In genomic region chrX:103845165-103845653, GRCh38 we compare ENCODE assay signal across 8 cellular contexts. TPM values are rescaled to one million over a fixed set of nuclear protein-coding genes. Genes with fewer than 3 reads are reported as not detected.
A peak's percentile ranks its signal among the peaks of the same experiment; 100 is the strongest.
DNase-seq lines count a peak whose midpoint lies in the region; ATAC-seq, FAIRE-seq and TF ChIP-seq lines count a peak whose summit lies in the region.

No MANE protein-coding gene starts in this region.

- peak; percentile 90 for ATAC-seq in HG02885 (IDR thresholded peaks at IDR 0.05; ENCODE audit: poor library complexity, unreplicated experiment)
- ATAC-seq in stimulated activated naive CD8-positive, alpha-beta T cell treated with anti-CD3 and anti-CD28 coated beads, Interleukin-15, amount 100 ng/mL, for 72 hours: peak; percentile 69

- no peaks in the 10 kb centered on the region for H3K4me1 ChIP-seq in endocrine pancreas (ENCODE audit: control insufficient read depth, insufficient read depth, low read length)

- TF ChIP-seq POLR2A in GM12892 (IDR thresholded peaks at IDR 0.05; ENCODE audit: low read depth, low read length): no peak

- no peaks in the 10 kb centered on the region for H3K9me3 ChIP-seq in endocrine pancreas (ENCODE audit: control insufficient read depth, low read length)

- no peaks in the 10 kb centered on the region for H3K9me3 Mint-ChIP-seq in activated CD4-positive, alpha-beta T cell treated with anti-CD3 and anti-CD28 coated beads, Interleukin-2, amount 10 ng/mL, durations not matched to agents 7 days and 5 days
- peaks cover 9% of the 10 kb centered on the region for H3K9me3 Mint-ChIP-seq in mesothelial cell of epicardium
- H3K9me3 Mint-ChIP-seq in stimulated activated naive CD8-positive, alpha-beta T cell treated with anti-CD3 and anti-CD28 coated beads, Interleukin-15, amount 100 ng/mL, for 72 hours: no peaks in the 10 kb centered on the region

- DNase-seq in AG08396 (ENCODE audit: low spot score) (peak; percentile 76), GM12892 (ENCODE audit: insufficient read length) (no peak), NCI-H1930 (lab: John Stamatoyannopoulos, UW) (peak; percentile 5 to 6), mesothelial cell of epicardium (ENCODE audit: low spot score in 2 of 2, unreplicated experiment in 2 of 2) (peak in 1 of 2 experiments; percentile 48)
- peak; percentile 51 for DNase-seq in activated CD4-positive, alpha-beta T cell treated with anti-CD3 and anti-CD28 coated beads, Interleukin-2, amount 10 ng/mL, durations not matched to agents 7 days and 5 days
- peak; percentile 7 to 35 for DNase-seq in stimulated activated naive CD8-positive, alpha-beta T cell treated with anti-CD3 and anti-CD28 coated beads, Interleukin-15, amount 100 ng/mL, for 72 hours

- no peak overlapping the region for H3K27ac Mint-ChIP-seq in activated CD4-positive, alpha-beta T cell treated with anti-CD3 and anti-CD28 coated beads, Interleukin-2, amount 10 ng/mL, durations not matched to agents 7 days and 5 days
- no peak overlapping the region for H3K27ac Mint-ChIP-seq in mesothelial cell of epicardium
- H3K27ac Mint-ChIP-seq in stimulated activated naive CD8-positive, alpha-beta T cell treated with anti-CD3 and anti-CD28 coated beads, Interleukin-15, amount 100 ng/mL, for 72 hours: no peak overlapping the region

- no peaks in the 10 kb centered on the region for H3K36me3 Mint-ChIP-seq in activated CD4-positive, alpha-beta T cell treated with anti-CD3 and anti-CD28 coated beads, Interleukin-2, amount 10 ng/mL, durations not matched to agents 7 days and 5 days (ENCODE audit: low read depth)
- H3K36me3 Mint-ChIP-seq in mesothelial cell of epicardium: no peaks in the 10 kb centered on the region

- peaks cover 7% of the 10 kb centered on the region for H3K27me3 Mint-ChIP-seq in activated CD4-positive, alpha-beta T cell treated with anti-CD3 and anti-CD28 coated beads, Interleukin-2, amount 10 ng/mL, durations not matched to agents 7 days and 5 days
- H3K27me3 Mint-ChIP-seq in mesothelial cell of epicardium (ENCODE audit: low read depth): peaks cover 13% of the 10 kb centered on the region
- H3K27me3 Mint-ChIP-seq in stimulated activated naive CD8-positive, alpha-beta T cell treated with anti-CD3 and anti-CD28 coated beads, Interleukin-15, amount 100 ng/mL, for 72 hours: no peaks in the 10 kb centered on the region

- FAIRE-seq in GM12892 (lab: Jason Lieb, UNC): peak; percentile 86

- no peak overlapping the region for H3K9ac ChIP-seq in endocrine pancreas (ENCODE audit: control insufficient read depth, insufficient read depth, low read length)

- peak; percentile 36 for TF ChIP-seq CTCF in mesothelial cell of epicardium (IDR thresholded peaks at IDR 0.05; ENCODE audit: unreplicated experiment)

- H3K4me1 Mint-ChIP-seq in activated CD4-positive, alpha-beta T cell treated with anti-CD3 and anti-CD28 coated beads, Interleukin-2, amount 10 ng/mL, durations not matched to agents 7 days and 5 days: no peaks in the 10 kb centered on the region
- peaks cover 11% of the 10 kb centered on the region for H3K4me1 Mint-ChIP-seq in mesothelial cell of epicardium
- peaks cover 6% of the 10 kb centered on the region for H3K4me1 Mint-ChIP-seq in stimulated activated naive CD8-positive, alpha-beta T cell treated with anti-CD3 and anti-CD28 coated beads, Interleukin-15, amount 100 ng/mL, for 72 hours

- H3K4me3 ChIP-seq in endocrine pancreas (ENCODE audit: control insufficient read depth, insufficient read depth, low read length): peak overlapping the region; percentile 22

- no peak overlapping the region for H3K4me3 Mint-ChIP-seq in activated CD4-positive, alpha-beta T cell treated with anti-CD3 and anti-CD28 coated beads, Interleukin-2, amount 10 ng/mL, durations not matched to agents 7 days and 5 days
- peak overlapping the region; percentile 4 for H3K4me3 Mint-ChIP-seq in mesothelial cell of epicardium
- H3K4me3 Mint-ChIP-seq in stimulated activated naive CD8-positive, alpha-beta T cell treated with anti-CD3 and anti-CD28 coated beads, Interleukin-15, amount 100 ng/mL, for 72 hours: no peak overlapping the region

- H3K27me3 ChIP-seq in endocrine pancreas (ENCODE audit: control insufficient read depth, insufficient read depth, low read length): no peaks in the 10 kb centered on the region

- no peaks in the 10 kb centered on the region for H3K36me3 ChIP-seq in endocrine pancreas (ENCODE audit: control insufficient read depth, insufficient read depth, low read length)

- POLR2A ChIA-PET in activated CD4-positive, alpha-beta T cell treated with anti-CD3 and anti-CD28 coated beads, Interleukin-2, amount 10 ng/mL, durations not matched to agents 7 days and 5 days (lab: Charles Lee): no interaction called here

- CTCF ChIA-PET in activated CD4-positive, alpha-beta T cell treated with anti-CD3 and anti-CD28 coated beads, Interleukin-2, amount 10 ng/mL, durations not matched to agents 7 days and 5 days (lab: Charles Lee): interaction anchor here (0.5 to 1.6 kb wide), 6 partner anchors 10 to 1151 kb away, joined by 3 to 4 read pairs (median 3); partner anchors contain the start of gene RAB9B

RNA-seq across cellular contexts. Expression of gene RAB9B, which starts 13.2 kb away (rescaled TPM):
- 0.17 TPM for polyA plus RNA-seq in GM12892 (2012; ENCODE audit: missing spikeins)
- under 1 TPM; 0.40 to 0.48 TPM for total RNA-seq in activated CD4-positive, alpha-beta T cell treated with anti-CD3 and anti-CD28 coated beads, Interleukin-2, amount 10 ng/mL, durations not matched to agents 7 days and 5 days
- total RNA-seq in mesothelial cell of epicardium: 1.6 to 1.9 TPM (median 1.9 TPM) in 3 replicates
